8 cellular contexts compared by ENCODE assay signal in the genomic region with DNA sequence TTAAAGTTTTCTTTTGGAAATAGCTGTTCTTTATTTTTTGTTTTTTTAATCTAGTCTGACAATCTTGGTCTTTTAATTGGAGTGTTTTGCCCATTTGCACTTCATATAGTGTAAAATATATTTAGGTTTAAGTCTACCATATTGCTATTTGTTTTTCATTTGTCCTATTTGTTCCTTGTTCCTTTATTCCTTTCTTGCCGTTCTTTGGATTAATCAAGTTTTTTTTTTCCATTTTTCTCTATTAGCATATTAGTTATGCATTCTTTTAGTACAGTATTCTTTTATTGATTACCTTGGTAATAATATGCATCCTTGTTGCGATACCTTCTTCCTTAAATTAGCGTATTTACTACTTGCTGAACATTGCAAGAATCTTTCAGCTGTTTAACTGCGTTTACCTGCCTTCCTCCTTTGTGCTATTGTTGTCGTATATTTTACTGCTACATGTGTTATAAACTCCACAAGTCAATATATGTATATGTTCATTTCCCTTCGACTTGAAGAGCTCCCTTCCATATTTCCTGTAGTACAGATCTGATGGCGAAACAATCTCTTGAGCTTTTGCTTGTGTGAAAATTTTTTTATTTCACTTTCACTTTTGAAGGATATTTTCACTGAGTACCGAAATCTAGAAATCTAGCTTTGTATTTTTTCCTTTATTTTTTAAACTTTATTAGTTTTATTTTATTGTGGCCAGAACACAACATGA. TPM values are rescaled to one million over a fixed set of nuclear protein-coding genes. Genes with fewer than 3 reads are reported as not detected.
DNase-seq lines count a peak whose midpoint lies in the region; ATAC-seq and TF ChIP-seq lines count a peak whose summit lies in the region.
"Had no signal": no experiment of that assay in that cellular context is flagged by ENCODE, and none has a peak within 500 bp of the region (broad histone marks: within the 10 kb centered on the region; RNA-seq: fewer than 3 reads in every experiment).

No MANE protein-coding gene starts in this region.

- no peaks in the 10 kb centered on the region for H3K9me3 ChIP-seq in osteoblast (ENCODE audit: low read depth, low read length)

- H3K4me2 ChIP-seq in osteoblast (ENCODE audit: insufficient read depth, low read length), result peak overlapping the region; percentile 35

- DNase-seq in GM12864 (ENCODE audit: low read depth) (peak; percentile 7), NOMO-1 treated with DMSO at 0.1 percent for 48 hours (lab: John Stamatoyannopoulos, UW; ENCODE audit: unreplicated experiment) (peak; percentile 83), osteoblast (ENCODE audit: insufficient read length, low spot score, missing footprints) (peak; percentile 21), WTC11 (ENCODE audit: low spot score) (no peak)
- DNase-seq in central memory CD8-positive, alpha-beta T cell (ENCODE audit: low spot score in 2 of 2), result no peak
- DNase-seq: NCI-H510A treated with DMSO at 0.1 percent for 48 hours had no signal

- TF ChIP-seq CTCF in GM12864 (IDR thresholded peaks at IDR 0.05; ENCODE audit: low read depth, low read length, missing control alignments), result no peak
- no peak for TF ChIP-seq CTCF in osteoblast (IDR thresholded peaks at IDR 0.05; ENCODE audit: extremely low read depth, low read depth, low read length)
- TF ChIP-seq CTCF in WTC11 (IDR thresholded peaks at IDR 0.05), result no peak

- H3K27ac ChIP-seq in osteoblast (ENCODE audit: low read depth, low read length), result no peak overlapping the region

- POLR2A ChIA-PET in WTC11 (lab: Charles Lee), result interaction anchor here (0.5 to 0.7 kb wide), 2 partner anchors 31 to 157 kb away, joined by 3 read pairs; no protein-coding TSS in a partner anchor

- peak overlapping the region; percentile 71 for H3K27ac Mint-ChIP-seq in central memory CD8-positive, alpha-beta T cell (ENCODE audit: low read depth)
- H3K27ac Mint-ChIP-seq in WTC11, result no peak overlapping the region

- H3K4me1 ChIP-seq in osteoblast (ENCODE audit: insufficient read depth, low read length), result no peaks in the 10 kb centered on the region

- peak; percentile 19 for ATAC-seq in central memory CD8-positive, alpha-beta T cell (replicated peaks; ENCODE audit: extremely low read depth, poor library complexity, severe bottlenecking)
- ATAC-seq in WTC11, result no peak
- no peak for ATAC-seq in HG03565 (IDR thresholded peaks at IDR 0.05; ENCODE audit: unreplicated experiment)
- no peak for ATAC-seq in GM21360 (IDR thresholded peaks at IDR 0.05; ENCODE audit: unreplicated experiment)

- peaks cover 3% of the 10 kb centered on the region for H3K27me3 Mint-ChIP-seq in central memory CD8-positive, alpha-beta T cell
- peaks cover 19% of the 10 kb centered on the region; the same call in 1 of the 2 replicates for H3K27me3 Mint-ChIP-seq in WTC11 (ENCODE audit: low read depth)

- CTCF ChIA-PET in WTC11 (lab: Charles Lee), result interaction anchor here (1.0 kb wide), 1 partner anchor 131 kb away, joined by 3 read pairs; no protein-coding TSS in a partner anchor

- peaks cover 8% of the 10 kb centered on the region for H3K27me3 ChIP-seq in osteoblast (ENCODE audit: insufficient read depth, low read length)

- no peak overlapping the region for H2AFZ ChIP-seq in osteoblast (ENCODE audit: low read length)

- peaks cover 12% of the 10 kb centered on the region for H3K4me1 Mint-ChIP-seq in central memory CD8-positive, alpha-beta T cell
- no peaks in the 10 kb centered on the region for H3K4me1 Mint-ChIP-seq in WTC11

- no peaks in the 10 kb centered on the region for H3K36me3 Mint-ChIP-seq in central memory CD8-positive, alpha-beta T cell (ENCODE audit: insufficient read depth)
- no peaks in the 10 kb centered on the region for H3K36me3 Mint-ChIP-seq in WTC11

- peak overlapping the region; percentile 73 for H3K4me3 Mint-ChIP-seq in central memory CD8-positive, alpha-beta T cell
- no peak overlapping the region for H3K4me3 Mint-ChIP-seq in WTC11

- H3K9me3 Mint-ChIP-seq in central memory CD8-positive, alpha-beta T cell, result no peaks in the 10 kb centered on the region
- H3K9me3 Mint-ChIP-seq in WTC11, result no peaks in the 10 kb centered on the region

- H4K20me1 ChIP-seq in osteoblast (ENCODE audit: insufficient read depth, low read length), result no peaks in the 10 kb centered on the region

- H3K79me2 ChIP-seq in osteoblast (ENCODE audit: insufficient read depth, low read length), result no peaks in the 10 kb centered on the region

- H3K4me3 ChIP-seq in GM12864 (ENCODE audit: low read depth, low read length), result peak overlapping the region; percentile 37; the same call in 1 of the 2 replicates
- no peak overlapping the region for H3K4me3 ChIP-seq in osteoblast (ENCODE audit: insufficient read depth, low read length)

- no peaks in the 10 kb centered on the region for H3K36me3 ChIP-seq in osteoblast (ENCODE audit: insufficient read depth, low read length)

TF ChIP-seq in WTC11, 78 proteins besides CTCF, POLR2A, EP300 and RAD21 (continues in another document):
- TF ChIP-seq TCF7 (CRISPR knock-in tag; IDR thresholded peaks at IDR 0.05; ENCODE audit: low read depth), result no peak
- no peak for TF ChIP-seq TEAD4 (CRISPR knock-in tag; IDR thresholded peaks at IDR 0.05)
- no peak for TF ChIP-seq ELF4 (CRISPR knock-in tag; IDR thresholded peaks at IDR 0.05; ENCODE audit: low read depth)
- no peak for TF ChIP-seq FOXJ3 (CRISPR knock-in tag; IDR thresholded peaks at IDR 0.05; ENCODE audit: borderline replicate concordance)
- TF ChIP-seq ETV6 (CRISPR knock-in tag; IDR thresholded peaks at IDR 0.05), result no peak
- TF ChIP-seq, protein P1, sequence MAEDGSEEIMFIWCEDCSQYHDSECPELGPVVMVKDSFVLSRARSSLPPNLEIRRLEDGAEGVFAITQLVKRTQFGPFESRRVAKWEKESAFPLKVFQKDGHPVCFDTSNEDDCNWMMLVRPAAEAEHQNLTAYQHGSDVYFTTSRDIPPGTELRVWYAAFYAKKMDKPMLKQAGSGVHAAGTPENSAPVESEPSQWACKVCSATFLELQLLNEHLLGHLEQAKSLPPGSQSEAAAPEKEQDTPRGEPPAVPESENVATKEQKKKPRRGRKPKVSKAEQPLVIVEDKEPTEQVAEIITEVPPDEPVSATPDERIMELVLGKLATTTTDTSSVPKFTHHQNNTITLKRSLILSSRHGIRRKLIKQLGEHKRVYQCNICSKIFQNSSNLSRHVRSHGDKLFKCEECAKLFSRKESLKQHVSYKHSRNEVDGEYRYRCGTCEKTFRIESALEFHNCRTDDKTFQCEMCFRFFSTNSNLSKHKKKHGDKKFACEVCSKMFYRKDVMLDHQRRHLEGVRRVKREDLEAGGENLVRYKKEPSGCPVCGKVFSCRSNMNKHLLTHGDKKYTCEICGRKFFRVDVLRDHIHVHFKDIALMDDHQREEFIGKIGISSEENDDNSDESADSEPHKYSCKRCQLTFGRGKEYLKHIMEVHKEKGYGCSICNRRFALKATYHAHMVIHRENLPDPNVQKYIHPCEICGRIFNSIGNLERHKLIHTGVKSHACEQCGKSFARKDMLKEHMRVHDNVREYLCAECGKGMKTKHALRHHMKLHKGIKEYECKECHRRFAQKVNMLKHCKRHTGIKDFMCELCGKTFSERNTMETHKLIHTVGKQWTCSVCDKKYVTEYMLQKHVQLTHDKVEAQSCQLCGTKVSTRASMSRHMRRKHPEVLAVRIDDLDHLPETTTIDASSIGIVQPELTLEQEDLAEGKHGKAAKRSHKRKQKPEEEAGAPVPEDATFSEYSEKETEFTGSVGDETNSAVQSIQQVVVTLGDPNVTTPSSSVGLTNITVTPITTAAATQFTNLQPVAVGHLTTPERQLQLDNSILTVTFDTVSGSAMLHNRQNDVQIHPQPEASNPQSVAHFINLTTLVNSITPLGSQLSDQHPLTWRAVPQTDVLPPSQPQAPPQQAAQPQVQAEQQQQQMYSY (CRISPR knock-in tag; IDR thresholded peaks at IDR 0.05), result no peak
- TF ChIP-seq, protein P2, sequence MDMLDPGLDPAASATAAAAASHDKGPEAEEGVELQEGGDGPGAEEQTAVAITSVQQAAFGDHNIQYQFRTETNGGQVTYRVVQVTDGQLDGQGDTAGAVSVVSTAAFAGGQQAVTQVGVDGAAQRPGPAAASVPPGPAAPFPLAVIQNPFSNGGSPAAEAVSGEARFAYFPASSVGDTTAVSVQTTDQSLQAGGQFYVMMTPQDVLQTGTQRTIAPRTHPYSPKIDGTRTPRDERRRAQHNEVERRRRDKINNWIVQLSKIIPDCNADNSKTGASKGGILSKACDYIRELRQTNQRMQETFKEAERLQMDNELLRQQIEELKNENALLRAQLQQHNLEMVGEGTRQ (CRISPR knock-in tag; IDR thresholded peaks at IDR 0.05), result no peak
- TF ChIP-seq, protein P3, sequence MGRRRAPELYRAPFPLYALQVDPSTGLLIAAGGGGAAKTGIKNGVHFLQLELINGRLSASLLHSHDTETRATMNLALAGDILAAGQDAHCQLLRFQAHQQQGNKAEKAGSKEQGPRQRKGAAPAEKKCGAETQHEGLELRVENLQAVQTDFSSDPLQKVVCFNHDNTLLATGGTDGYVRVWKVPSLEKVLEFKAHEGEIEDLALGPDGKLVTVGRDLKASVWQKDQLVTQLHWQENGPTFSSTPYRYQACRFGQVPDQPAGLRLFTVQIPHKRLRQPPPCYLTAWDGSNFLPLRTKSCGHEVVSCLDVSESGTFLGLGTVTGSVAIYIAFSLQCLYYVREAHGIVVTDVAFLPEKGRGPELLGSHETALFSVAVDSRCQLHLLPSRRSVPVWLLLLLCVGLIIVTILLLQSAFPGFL (CRISPR knock-in tag; IDR thresholded peaks at IDR 0.05; ENCODE audit: borderline replicate concordance), result no peak
- TF ChIP-seq, protein P4, sequence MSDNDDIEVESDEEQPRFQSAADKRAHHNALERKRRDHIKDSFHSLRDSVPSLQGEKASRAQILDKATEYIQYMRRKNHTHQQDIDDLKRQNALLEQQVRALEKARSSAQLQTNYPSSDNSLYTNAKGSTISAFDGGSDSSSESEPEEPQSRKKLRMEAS (CRISPR knock-in tag; IDR thresholded peaks at IDR 0.05), result no peak
- TF ChIP-seq GABPB1 (CRISPR knock-in tag; IDR thresholded peaks at IDR 0.05), result no peak
- TF ChIP-seq, protein P5, sequence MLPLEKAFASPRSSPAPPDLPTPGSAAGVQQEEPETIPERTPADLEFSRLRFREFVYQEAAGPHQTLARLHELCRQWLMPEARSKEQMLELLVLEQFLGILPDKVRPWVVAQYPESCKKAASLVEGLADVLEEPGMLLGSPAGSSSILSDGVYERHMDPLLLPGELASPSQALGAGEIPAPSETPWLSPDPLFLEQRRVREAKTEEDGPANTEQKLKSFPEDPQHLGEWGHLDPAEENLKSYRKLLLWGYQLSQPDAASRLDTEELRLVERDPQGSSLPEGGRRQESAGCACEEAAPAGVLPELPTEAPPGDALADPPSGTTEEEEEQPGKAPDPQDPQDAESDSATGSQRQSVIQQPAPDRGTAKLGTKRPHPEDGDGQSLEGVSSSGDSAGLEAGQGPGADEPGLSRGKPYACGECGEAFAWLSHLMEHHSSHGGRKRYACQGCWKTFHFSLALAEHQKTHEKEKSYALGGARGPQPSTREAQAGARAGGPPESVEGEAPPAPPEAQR (CRISPR knock-in tag; IDR thresholded peaks at IDR 0.05), result no peak
- no peak for TF ChIP-seq JUN (CRISPR knock-in tag; IDR thresholded peaks at IDR 0.05)
- TF ChIP-seq JAZF1 (CRISPR knock-in tag; IDR thresholded peaks at IDR 0.05), result no peak
- no peak for TF ChIP-seq ESRRA (CRISPR knock-in tag; IDR thresholded peaks at IDR 0.05; ENCODE audit: borderline replicate concordance)

RNA-seq across cellular contexts. Expression of a gene that starts 23.9 kb away (rescaled TPM):
- total RNA-seq in osteoblast (7.1 and 7.6 TPM in 2 replicates), WTC11 (2021) (1.0 to 2.9 TPM (median 2.7 TPM) in 3 replicates)

RNA-seq across cellular contexts. Expression of a gene that starts 35.2 kb away (rescaled TPM):
- total RNA-seq in osteoblast (29.8 and 38.7 TPM in 2 replicates), WTC11 (2021) (4.9 to 6.6 TPM (median 5.3 TPM) in 3 replicates)

Comparison
In these comparisons a context has a peak if more than half of its experiments do, and no peak if none do; other contexts are left out.
1. DNase-seq: peak in GM12864 (single experiment), NOMO-1 treated with DMSO at 0.1 percent for 48 hours (single experiment) and osteoblast (single experiment); none in central memory CD8-positive, alpha-beta T cell (0 of 2) and WTC11 (single experiment).